In the genomic region with DNA sequence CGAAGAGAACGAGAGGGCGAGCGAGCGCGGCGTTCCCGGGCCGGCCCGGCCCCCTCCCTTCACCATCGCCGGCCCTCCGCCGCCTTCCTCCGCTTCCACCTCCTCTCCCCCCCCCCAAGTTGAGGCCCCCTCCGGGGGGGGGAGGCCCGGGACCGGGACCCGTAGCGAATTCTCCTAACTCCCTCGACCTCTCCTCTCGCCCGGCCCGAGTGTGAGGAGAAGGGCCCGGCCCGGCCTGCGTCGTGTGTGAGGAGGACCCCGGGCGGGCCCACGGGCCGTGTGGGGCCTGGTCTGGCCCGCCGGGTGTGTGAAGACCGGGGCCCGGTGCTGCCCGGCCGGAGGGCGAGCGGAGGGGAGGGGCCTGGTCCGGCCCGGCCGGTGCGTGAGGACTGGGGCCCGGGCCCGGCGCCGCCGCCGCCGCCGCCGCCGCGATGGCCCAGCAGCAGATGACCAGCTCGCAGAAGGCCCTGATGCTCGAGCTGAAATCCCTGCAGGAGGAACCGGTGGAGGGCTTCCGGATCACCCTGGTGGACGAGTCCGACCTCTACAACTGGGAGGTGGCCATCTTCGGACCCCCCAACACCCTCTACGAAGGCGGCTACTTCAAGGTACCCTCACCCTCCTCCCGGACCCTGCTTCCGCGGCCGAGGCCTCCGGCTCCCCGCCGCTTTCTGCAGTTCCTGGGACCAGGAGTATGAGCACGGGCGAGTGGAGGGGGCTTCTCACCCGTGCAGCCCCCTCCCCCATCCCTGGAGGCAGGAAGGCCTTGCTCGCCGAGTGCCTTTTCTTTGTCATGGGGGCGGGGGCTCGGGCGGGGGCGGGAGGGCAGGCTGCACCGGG, we compare ENCODE assay signal across 8 cellular contexts. TPM values are rescaled to one million over a fixed set of nuclear protein-coding genes. Genes with fewer than 3 reads are reported as not detected.
A peak's percentile ranks its signal among the peaks of the same experiment; 100 is the strongest.
DNase-seq lines count a peak whose midpoint lies in the region; ATAC-seq, FAIRE-seq and TF ChIP-seq lines count a peak whose summit lies in the region.

No MANE protein-coding gene starts in this region.

- no peaks in the 10 kb centered on the region for H3K9me3 ChIP-seq in mucosa of rectum (ENCODE audit: control insufficient read depth in 2 of 2, low read length in 2 of 2)

- peak overlapping the region; percentile 87 to 97 for H3K9ac ChIP-seq in mucosa of rectum (ENCODE audit: low read depth in 1 of 2, low read length in 2 of 2)

- peak overlapping the region; percentile 97 for H3K27ac ChIP-seq in ACC112 (ENCODE audit: low read depth, low read length)
- H3K27ac ChIP-seq in mucosa of rectum (ENCODE audit: low read depth in 2 of 2, low read length in 2 of 2), result peak overlapping the region; percentile 99 to 100

- peaks cover 60% of the 10 kb centered on the region for H3K4me1 Mint-ChIP-seq in stimulated activated memory B cell treated with anti-CD40 and anti-IgM and Interleukin-4, amounts not matched to agents 10 μg/mL and 1 μg/mL and 100 μg/mL, for 72 hours

- peak; percentile 44 for TF ChIP-seq POLR2A in GM12892 (IDR thresholded peaks at IDR 0.05; ENCODE audit: low read depth, low read length)

- H3K4me3 ChIP-seq in ACC112 (ENCODE audit: low read depth, low read length), result peak overlapping the region; percentile 98
- H3K4me3 ChIP-seq in epithelial cell of esophagus (ENCODE audit: low read length), result peak overlapping the region; percentile 92
- H3K4me3 ChIP-seq in mucosa of rectum (ENCODE audit: low read length in 2 of 2), result peak overlapping the region; percentile 82 to 94

- H3K27me3 Mint-ChIP-seq in stimulated activated memory B cell treated with anti-CD40 and anti-IgM and Interleukin-4, amounts not matched to agents 10 μg/mL and 1 μg/mL and 100 μg/mL, for 72 hours, result no peaks in the 10 kb centered on the region

- peaks cover 56% of the 10 kb centered on the region for H3K79me2 ChIP-seq in ACC112 (ENCODE audit: control insufficient read depth, insufficient read depth, low read length, unreplicated experiment)

- peak overlapping the region; percentile 56 for H2AFZ ChIP-seq in ACC112 (ENCODE audit: low read length, unreplicated experiment)

- DNase-seq in GM12892 (ENCODE audit: insufficient read length) (peak; percentile 49), NCI-H526 treated with DMSO at 0.1 percent for 48 hours (lab: John Stamatoyannopoulos, UW) (peak; percentile 48), activated T-cell treated with anti-CD3 and anti-CD28 coated beads for 4 hours (peak; percentile 36), epithelial cell of esophagus (ENCODE audit: low read depth) (peak; percentile 55)

- H3K4me3 Mint-ChIP-seq in stimulated activated memory B cell treated with anti-CD40 and anti-IgM and Interleukin-4, amounts not matched to agents 10 μg/mL and 1 μg/mL and 100 μg/mL, for 72 hours, result peak overlapping the region; percentile 91

- TF ChIP-seq CTCF in epithelial cell of esophagus (IDR thresholded peaks at IDR 0.05; ENCODE audit: insufficient read depth, low read depth, low read length, missing control alignments), result no peak

- ATAC-seq in HG02970 (IDR thresholded peaks at IDR 0.05; ENCODE audit: low FRiP score, unreplicated experiment), result peak; percentile 27
- peak; percentile 61 for ATAC-seq in stimulated activated memory B cell treated with anti-CD40 and anti-IgM and Interleukin-4, amounts not matched to agents 10 μg/mL and 1 μg/mL and 100 μg/mL, for 72 hours

- H3K4me1 ChIP-seq in ACC112 (ENCODE audit: control insufficient read depth, insufficient read depth, low read length, unreplicated experiment), result peaks cover 52% of the 10 kb centered on the region
- peaks cover 32 to 42% of the 10 kb centered on the region in 2 donors for H3K4me1 ChIP-seq in mucosa of rectum (ENCODE audit: control insufficient read depth in 2 of 2, insufficient read depth in 2 of 2, low read length in 2 of 2)

- H3K27me3 ChIP-seq in ACC112 (ENCODE audit: insufficient read depth, low read length) (no peaks in the 10 kb centered on the region), mucosa of rectum (ENCODE audit: control insufficient read depth in 2 of 2, insufficient read depth in 2 of 2, low read length in 2 of 2) (no peaks in the 10 kb centered on the region)

- H3K36me3 ChIP-seq in ACC112 (ENCODE audit: insufficient read depth, low read length), result no peaks in the 10 kb centered on the region
- no peaks in the 10 kb centered on the region for H3K36me3 ChIP-seq in mucosa of rectum (ENCODE audit: control insufficient read depth in 2 of 2, insufficient read depth in 2 of 2, low read length in 2 of 2)

- peak; percentile 48 for FAIRE-seq in GM12892 (lab: Jason Lieb, UNC)

- peaks cover 4% of the 10 kb centered on the region for H3K36me3 Mint-ChIP-seq in stimulated activated memory B cell treated with anti-CD40 and anti-IgM and Interleukin-4, amounts not matched to agents 10 μg/mL and 1 μg/mL and 100 μg/mL, for 72 hours

- H3K27ac Mint-ChIP-seq in stimulated activated memory B cell treated with anti-CD40 and anti-IgM and Interleukin-4, amounts not matched to agents 10 μg/mL and 1 μg/mL and 100 μg/mL, for 72 hours, result peak overlapping the region; percentile 99

- H3K9me3 Mint-ChIP-seq in stimulated activated memory B cell treated with anti-CD40 and anti-IgM and Interleukin-4, amounts not matched to agents 10 μg/mL and 1 μg/mL and 100 μg/mL, for 72 hours, result no peaks in the 10 kb centered on the region

RNA-seq across cellular contexts. Expression of a gene that starts 0.6 kb away (rescaled TPM):
- polyA plus RNA-seq in GM12892 (2012; ENCODE audit: missing spikeins), result 27.2 TPM

RNA-seq across cellular contexts. Expression of a gene that starts 22.2 kb away (rescaled TPM):
- not detected for polyA plus RNA-seq in GM12892 (2012; ENCODE audit: missing spikeins)

Comparison
In these comparisons a context has a peak if more than half of its experiments do, and no peak if none do; other contexts are left out.
1. Peak in every context shown above with its lines: DNase-seq, ATAC-seq, H3K4me3 ChIP-seq and H3K27ac ChIP-seq.